ENCODE assay signal across 8 cellular contexts in the genomic region with DNA sequence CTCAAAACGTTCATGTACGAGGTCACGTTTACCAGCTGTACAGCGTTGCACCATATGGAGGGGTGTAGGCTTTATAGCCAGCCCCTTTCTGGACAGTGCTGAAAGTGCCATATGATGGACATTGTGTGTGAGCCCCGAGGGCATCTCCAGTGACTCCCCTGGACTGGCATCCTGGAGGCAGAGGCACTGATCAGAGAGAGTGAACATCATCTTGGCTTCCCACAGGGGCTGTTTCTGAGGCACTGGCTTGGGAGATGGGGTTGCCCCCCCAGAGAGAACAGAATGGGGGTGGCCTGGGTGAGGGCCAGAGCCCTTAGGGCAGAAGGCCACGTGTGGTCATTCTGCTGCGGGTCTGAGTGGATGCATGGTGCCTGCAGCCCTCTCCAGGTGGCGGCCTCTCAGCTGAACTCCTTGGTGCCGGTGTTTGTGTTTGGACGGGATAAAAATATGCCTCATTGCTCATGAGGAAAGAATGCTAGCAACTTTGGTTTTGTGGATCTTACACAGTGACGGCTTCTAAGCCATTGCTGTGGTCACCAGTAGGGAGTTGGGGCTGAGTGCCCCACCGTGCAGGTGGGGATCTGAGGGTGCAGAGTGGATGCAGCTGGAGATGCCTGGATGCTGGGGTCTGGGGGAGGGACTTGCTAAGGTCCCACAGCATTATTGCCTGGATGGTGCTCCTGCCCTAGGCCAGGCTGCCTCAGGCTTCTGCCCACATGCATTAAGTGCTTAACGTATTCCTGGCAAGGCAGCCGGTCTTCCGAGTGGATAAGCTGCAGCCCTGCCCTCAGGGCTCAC. TPM values are rescaled to one million over a fixed set of nuclear protein-coding genes. Genes with fewer than 3 reads are reported as not detected.
DNase-seq lines count a peak whose midpoint lies in the region; ATAC-seq and TF ChIP-seq lines count a peak whose summit lies in the region.

No MANE protein-coding gene starts in this region.

- BruUV-seq in IMR-90 (replicated peaks; lab: Mats Ljungman, UMichigan): no TSS peak

- no peak overlapping the region for H3K14ac ChIP-seq in IMR-90 (replicated peaks; ENCODE audit: low read depth, low read length)

- peak overlapping the region; percentile 54 for H2BK120ac ChIP-seq in IMR-90 (ENCODE audit: low read depth, low read length)

- H3K9ac ChIP-seq in IMR-90 (ENCODE audit: low read depth, low read length) (0 out of 2 replicates have a peak overlapping the region, but pooled peaks have one; percentile 0), muscle layer of colon (ENCODE audit: low read length) (peak overlapping the region; percentile 56)

- H3K4me1 ChIP-seq in IMR-90 (ENCODE audit: control insufficient read depth, insufficient read depth, low read length): peaks cover 30% of the 10 kb centered on the region
- H3K4me1 ChIP-seq in muscle layer of colon (ENCODE audit: insufficient read depth, low read length): peaks cover 63% of the 10 kb centered on the region

- H4K5ac ChIP-seq in IMR-90 (ENCODE audit: low read depth, low read length): no peak overlapping the region; the same call in 1 of the 2 replicates

- H3K9me3 ChIP-seq in IMR-90 (ENCODE audit: control insufficient read depth, insufficient read depth, low read length): no peaks in the 10 kb centered on the region
- no peaks in the 10 kb centered on the region for H3K9me3 ChIP-seq in muscle layer of colon (ENCODE audit: low read length)

- peak overlapping the region; percentile 51; the same call in 1 of the 2 replicates for H3K18ac ChIP-seq in IMR-90 (ENCODE audit: low read depth, low read length)

- H3K56ac ChIP-seq in IMR-90 (ENCODE audit: extremely low read depth, insufficient read depth, low read length): no peak overlapping the region

- peak overlapping the region in 1 of 2 experiments; percentile 26; a peak in 1 of 4 replicates for H4K8ac ChIP-seq in IMR-90 (ENCODE audit: low read depth in 2 of 2, low read length in 2 of 2)

- peaks cover 51% of the 10 kb centered on the region for H4K20me1 ChIP-seq in IMR-90 (ENCODE audit: insufficient read depth, low read length)

- H3K9me1 ChIP-seq in IMR-90 (ENCODE audit: insufficient read depth, low read length): peaks cover 18% of the 10 kb centered on the region

- intact Hi-C loops in IMR-90 (cut with micrococcal nuclease): no loop called here

- H3K27me3 ChIP-seq in IMR-90 (ENCODE audit: control insufficient read depth, insufficient read depth, low read length) (no peaks in the 10 kb centered on the region), muscle layer of colon (ENCODE audit: control insufficient read depth in 1 of 2, insufficient read depth in 2 of 2, low read length in 2 of 2) (no peaks in the 10 kb centered on the region)

- peak overlapping the region; percentile 2 for H2AK9ac ChIP-seq in IMR-90 (replicated peaks; ENCODE audit: low read depth, low read length, poor library complexity)

- H3K4me2 ChIP-seq in IMR-90 (ENCODE audit: low read depth, low read length): peak overlapping the region; percentile 59

- H3K36me3 ChIP-seq in IMR-90 (ENCODE audit: control insufficient read depth, insufficient read depth, low read length) (peaks cover 10% of the 10 kb centered on the region; the same call in 1 of the 2 replicates), muscle layer of colon (ENCODE audit: insufficient read depth, low read length) (peaks cover 6% of the 10 kb centered on the region)

- H3K4ac ChIP-seq in IMR-90 (ENCODE audit: low read depth, low read length): peak overlapping the region; percentile 49

- dilution Hi-C loops in IMR-90 (cut with HindIII; ENCODE audit: low sequenced_read_pairs, unreplicated experiment): no loop called here

- peak overlapping the region; percentile 54; the same call in 1 of the 2 replicates for H4K91ac ChIP-seq in IMR-90 (ENCODE audit: insufficient read depth, low read depth, low read length)

- DNase-seq in AG04449 (ENCODE audit: low read depth, low spot score) (peak; percentile 33), IMR-90 (peak; percentile 88), coronary artery (ENCODE audit: low spot score) (no peak), cerebellar nuclear complex (lab: John Stamatoyannopoulos, UW) (no peak), NCI-H82 treated with DMSO at 0.1 percent for 48 hours (lab: John Stamatoyannopoulos, UW; ENCODE audit: unreplicated experiment) (no peak), NCI-H1092 treated with DMSO at 0.1 percent for 48 hours (lab: John Stamatoyannopoulos, UW) (no peak)
- no peak for DNase-seq in stimulated activated CD4-positive, alpha-beta T cell treated with anti-CD3 and anti-CD28 coated beads, Interleukin-4, amount 100 ng/mL, for 4 hours

- H3K79me1 ChIP-seq in IMR-90 (ENCODE audit: low read depth in 1 of 2, low read length in 2 of 2): peaks cover 22 to 63% of the 10 kb centered on the region in 2 experiments

- peak overlapping the region; percentile 43 for H2BK20ac ChIP-seq in IMR-90 (ENCODE audit: low read depth, low read length)

- H2AK5ac ChIP-seq in IMR-90 (ENCODE audit: low read depth, low read length): peak overlapping the region; percentile 77

- POLR2A ChIA-PET in AG04449 (lab: Yijun Ruan, JAX): no interaction called here
- POLR2A ChIA-PET in IMR-90 (lab: Charles Lee; ENCODE audit: unreplicated experiment): no interaction called here

- H2BK5ac ChIP-seq in IMR-90 (ENCODE audit: low read depth, low read length, poor library complexity, severe bottlenecking): peak overlapping the region; percentile 63

- TF ChIP-seq RAD21 in IMR-90 (IDR thresholded peaks at IDR 0.05; ENCODE audit: low read length): no peak

- peak overlapping the region; percentile 47 for H3K27ac ChIP-seq in IMR-90 (ENCODE audit: insufficient read depth, low read length)
- peak overlapping the region; percentile 92 to 97 for H3K27ac ChIP-seq in coronary artery
- H3K27ac ChIP-seq in muscle layer of colon (ENCODE audit: low read depth, low read length): peak overlapping the region; percentile 90

- ATAC-seq in IMR-90 (ENCODE audit: low read depth): peak; percentile 42

- H3K23ac ChIP-seq in IMR-90 (ENCODE audit: low read depth, low read length): no peak overlapping the region

- TF ChIP-seq POLR2A in IMR-90 (IDR thresholded peaks at IDR 0.05; ENCODE audit: low read depth, low read length): no peak

- in situ Hi-C loops in IMR-90 (cut with MboI; ENCODE audit: low sequenced_read_pairs): no loop called here

- H2BK15ac ChIP-seq in IMR-90 (ENCODE audit: low read depth, low read length): peak overlapping the region; percentile 25; the same call in 1 of the 3 replicates

- TF ChIP-seq CTCF in AG04449 (IDR thresholded peaks at IDR 0.05; ENCODE audit: insufficient read depth, low read length, missing control alignments) (no peak), IMR-90 (conservative IDR thresholded peaks at IDR 0.05; ENCODE audit: low read depth, low read length) (0 out of 2 replicates have a peak, but pooled peaks have one; percentile 4), coronary artery (IDR thresholded peaks at IDR 0.05) (no peak)

- peak overlapping the region; percentile 67 for H2AFZ ChIP-seq in IMR-90 (replicated peaks; ENCODE audit: low read length, poor library complexity)

- H3K4me3 ChIP-seq in AG04449 (ENCODE audit: low read depth, low read length) (peak overlapping the region; percentile 15), IMR-90 (ENCODE audit: insufficient read depth, low read depth, low read length) (no peak overlapping the region), coronary artery (peak overlapping the region; percentile 61), muscle layer of colon (ENCODE audit: low read depth in 1 of 2, low read length in 2 of 2) (peak overlapping the region; percentile 9 to 97)

- CTCF ChIA-PET in AG04449 (lab: Yijun Ruan, JAX): interaction anchor here (1.5 to 35.9 kb wide), 4 partner anchors 9 to 52 kb away, joined by 4 to 1359 read pairs (median 8); no protein-coding TSS in a partner anchor
- CTCF ChIA-PET in IMR-90 (lab: Yijun Ruan, JAX): interaction anchor here (0.7 to 1.8 kb wide), 3 partner anchors 23 to 406 kb away, joined by 3 to 4 read pairs (median 3); no protein-coding TSS in a partner anchor

- WGBS in IMR-90 (ENCODE audit: extremely low coverage in 2 of 2, insufficient read length in 1 of 2), 2 experiments: 36% methylated on average over 3 of the region's 15 CpGs; no CpG with 5 or more reads in 1 of the 2 experiments

TF ChIP-seq in IMR-90, 13 proteins besides CTCF, POLR2A, EP300 and RAD21:
- TF ChIP-seq SMC3 (IDR thresholded peaks at IDR 0.05; ENCODE audit: low read depth, low read length): no peak
- peak; percentile 58 for TF ChIP-seq RCOR1 (IDR thresholded peaks at IDR 0.05; ENCODE audit: insufficient replicate concordance, low read length)
- TF ChIP-seq FOS (IDR thresholded peaks at IDR 0.05; ENCODE audit: low read depth, low read length): peak; percentile 49; the same call in 1 of the 2 replicates
- TF ChIP-seq MAFK (IDR thresholded peaks at IDR 0.05; ENCODE audit: low read depth, low read length): no peak
- TF ChIP-seq CEBPB (IDR thresholded peaks at IDR 0.05; ENCODE audit: low read depth, low read length): peak; percentile 57
- TF ChIP-seq BHLHE40 (IDR thresholded peaks at IDR 0.05; ENCODE audit: low read depth, low read length): peak; percentile 51

RNA-seq across cellular contexts. Expression of a gene that starts 3.4 kb away (rescaled TPM):
- 9.7 TPM in 2 replicates for total RNA-seq in IMR-90 (2012; rRNA removed)
- polyA plus RNA-seq in IMR-90 (2012; rRNA removed): 42.4 and 47.7 TPM in 2 replicates
- 22.0 and 71.4 TPM in 2 replicates for polyA plus RNA-seq in IMR-90 (2012; cell fraction: cytosol; rRNA removed)
- polyA plus RNA-seq in IMR-90 (2012; cell fraction: nucleus; rRNA removed; ENCODE audit: low replicate concordance): 50.6 and 96.4 TPM in 2 replicates

Comparison
In these comparisons a context has a peak if more than half of its experiments do, and no peak if none do; other contexts are left out.
1. DNase-seq: peak in AG04449 (single experiment) and IMR-90 (single experiment); none in coronary artery (single experiment), cerebellar nuclear complex (0 of 2), NCI-H82 treated with DMSO at 0.1 percent for 48 hours (single experiment), stimulated activated CD4-positive, alpha-beta T cell treated with anti-CD3 and anti-CD28 coated beads, Interleukin-4, amount 100 ng/mL, for 4 hours (0 of 2) and NCI-H1092 treated with DMSO at 0.1 percent for 48 hours (single experiment).
2. Peak in every context shown above with its lines, with median percentiles within 50 percentile points of each other: H3K27ac ChIP-seq.